ENCODE assay signal across 12 cellular contexts in the genomic region with DNA sequence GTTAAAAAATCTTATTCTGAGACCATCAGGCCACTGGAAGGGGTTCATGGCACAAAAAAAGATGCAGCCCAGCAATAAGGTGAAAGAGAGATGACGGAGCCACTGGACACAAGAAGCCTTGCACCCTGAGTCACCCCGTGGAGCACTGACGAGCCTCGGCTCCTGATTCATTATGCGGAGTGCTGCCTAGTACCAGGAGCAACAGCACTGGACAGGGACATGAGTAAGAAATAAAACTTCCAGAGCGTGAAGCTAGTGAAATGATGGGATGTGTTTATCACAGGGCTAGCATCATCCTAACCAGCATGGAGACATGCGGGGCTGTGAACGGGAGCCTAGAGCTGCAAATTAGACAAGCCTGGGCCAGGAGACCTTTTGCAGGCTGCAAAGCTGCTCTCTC.
"Had no signal": no experiment of that assay in that cellular context is flagged by ENCODE, and none has a peak within 500 bp of the region (broad histone marks: within the 10 kb centered on the region; RNA-seq: fewer than 3 reads in every experiment).

No MANE protein-coding gene starts in this region.

- ATAC-seq: esophagus mucosa had no signal

- H3K4me1 ChIP-seq: adrenal gland, thyroid gland, uterus had no signal

- H3K27ac ChIP-seq: adrenal gland, left ventricle myocardium inferior, thyroid gland, uterus had no signal

- H3K4me3 ChIP-seq: adrenal gland, left ventricle myocardium inferior, thyroid gland, uterus had no signal

- H3K27ac Mint-ChIP-seq: immature natural killer cell, memory B cell had no signal

- H3K27me3 Mint-ChIP-seq: memory B cell had no signal

- DNase-seq: activated CD4-positive, CD25-positive, alpha-beta regulatory T cell; activated naive CD4-positive, alpha-beta T cell treated with anti-CD3 and anti-CD28 coated beads, Interleukin-2, amount 50 U/mL, for 16 hours; adrenal gland; foreskin fibroblast; immature natural killer cell; left ventricle myocardium inferior; nephron progenitor cell; stimulated activated CD4-positive, alpha-beta T cell treated with anti-CD3 and anti-CD28 coated beads, Interleukin-4, amount 100 ng/mL, for 1 hour; uterus had no signal

- H3K36me3 ChIP-seq: adrenal gland, left ventricle myocardium inferior, thyroid gland, uterus had no signal

- H3K4me3 Mint-ChIP-seq: immature natural killer cell, memory B cell had no signal

- H3K9me3 ChIP-seq: adrenal gland, left ventricle myocardium inferior, thyroid gland, uterus had no signal

- H3K27me3 ChIP-seq: adrenal gland, thyroid gland, uterus had no signal
